In genomic region chr15:66292261-66293084, GRCh38 we compare ENCODE assay signal across 9 cellular contexts. TPM values are rescaled to one million over a fixed set of nuclear protein-coding genes. Genes with fewer than 3 reads are reported as not detected.
DNase-seq lines count a peak whose midpoint lies in the region; ATAC-seq, FAIRE-seq and TF ChIP-seq lines count a peak whose summit lies in the region.
"Had no signal": no experiment of that assay in that cellular context is flagged by ENCODE, and none has a peak within 500 bp of the region (broad histone marks: within the 10 kb centered on the region; RNA-seq: fewer than 3 reads in every experiment).

No MANE protein-coding gene starts in this region.

- H3K27me3 Mint-ChIP-seq in astrocyte (ENCODE audit: low read depth, unreplicated experiment), result no peaks in the 10 kb centered on the region

- 49% methylated on average over 12 of the region's 12 CpGs for WGBS in urinary bladder

- no peaks in the 10 kb centered on the region for H3K36me3 Mint-ChIP-seq in astrocyte (ENCODE audit: low read depth, unreplicated experiment)

- DNase-seq in Right ventricle myocardium superior (no peak), Right ventricle myocardium inferior (ENCODE audit: missing footprints) (no peak), astrocyte (ENCODE audit: low read depth) (no peak), lower lobe of right lung (no peak), OCI-M2 (lab: John Stamatoyannopoulos, UW; ENCODE audit: unreplicated experiment) (no peak), D721Med (ENCODE audit: insufficient read length, low spot score) (no peak), NCI-H345 (lab: John Stamatoyannopoulos, UW) (no peak)

- no peaks in the 10 kb centered on the region for H3K79me2 ChIP-seq in astrocyte (ENCODE audit: insufficient read depth, low read length)

- no peaks in the 10 kb centered on the region for H3K36me3 ChIP-seq in astrocyte (ENCODE audit: insufficient read depth, low read length)
- peaks cover 9% of the 10 kb centered on the region for H3K36me3 ChIP-seq in lower lobe of right lung
- no peaks in the 10 kb centered on the region for H3K36me3 ChIP-seq in urinary bladder (ENCODE audit: insufficient read depth)

- no peak for FAIRE-seq in astrocyte (lab: Jason Lieb, UNC)
- FAIRE-seq in D721Med (lab: Jason Lieb, UNC), result no peak

- TF ChIP-seq CTCF in astrocyte (IDR thresholded peaks at IDR 0.05; ENCODE audit: insufficient read depth, low read depth, low read length) (no peak), lower lobe of right lung (IDR thresholded peaks at IDR 0.05) (no peak), D721Med (IDR thresholded peaks at IDR 0.05; ENCODE audit: insufficient read depth, missing control alignments) (no peak)

- H3K27ac ChIP-seq in astrocyte (ENCODE audit: low read depth, low read length) (no peak overlapping the region), lower lobe of right lung (peak overlapping the region; percentile 94), urinary bladder (ENCODE audit: low read depth) (no peak overlapping the region)

- peak overlapping the region; percentile 65 for H3K4me3 ChIP-seq in astrocyte (ENCODE audit: insufficient read depth, low read depth, low read length)
- H3K4me3 ChIP-seq in lower lobe of right lung, result peak overlapping the region; percentile 81
- peak overlapping the region; percentile 87 for H3K4me3 ChIP-seq in urinary bladder (ENCODE audit: low read depth, low read length)

- ATAC-seq in Right ventricle myocardium superior (ENCODE audit: poor library complexity), result peak; percentile 8
- ATAC-seq in Right ventricle myocardium inferior, result no peak
- ATAC-seq in lower lobe of right lung, result no peak

- H3K9me3 Mint-ChIP-seq in astrocyte (ENCODE audit: unreplicated experiment), result no peaks in the 10 kb centered on the region

- H3K4me1 Mint-ChIP-seq in astrocyte (ENCODE audit: low read depth, unreplicated experiment), result peaks cover 15% of the 10 kb centered on the region

- H3K4me2 ChIP-seq in astrocyte (ENCODE audit: low read length), result peak overlapping the region; percentile 83

- H4K20me1 ChIP-seq in astrocyte (ENCODE audit: insufficient read depth, low read length), result no peaks in the 10 kb centered on the region

- H3K27me3 ChIP-seq in astrocyte (ENCODE audit: insufficient read depth, low read length), result no peaks in the 10 kb centered on the region
- no peaks in the 10 kb centered on the region for H3K27me3 ChIP-seq in lower lobe of right lung (ENCODE audit: low read depth)

- intact Hi-C loops in Right ventricle myocardium superior (cut with DNase I) (loop anchor here (5.0 kb wide), 1 partner anchor 375 kb away; no protein-coding TSS in a partner anchor), Right ventricle myocardium inferior (cut with DNase I) (loop anchor here (5.0 kb wide), 1 partner anchor 205 kb away; the partner anchor contains the start of gene SNAPC5), lower lobe of right lung (cut with DNase I) (no loop called here)

- peak overlapping the region; percentile 62 for H3K27ac Mint-ChIP-seq in astrocyte (ENCODE audit: unreplicated experiment)

- no peaks in the 10 kb centered on the region for H3K9me3 ChIP-seq in astrocyte (ENCODE audit: insufficient read depth, low read depth, low read length)
- H3K9me3 ChIP-seq in lower lobe of right lung, result no peaks in the 10 kb centered on the region

- peak overlapping the region; percentile 77 for H3K4me3 Mint-ChIP-seq in astrocyte (ENCODE audit: unreplicated experiment)

- peak overlapping the region; percentile 86 for H2AFZ ChIP-seq in astrocyte (ENCODE audit: low read depth, low read length)

- H3K4me1 ChIP-seq in astrocyte (ENCODE audit: insufficient read depth, low read length), result peaks cover 17% of the 10 kb centered on the region
- peaks cover 35% of the 10 kb centered on the region for H3K4me1 ChIP-seq in lower lobe of right lung
- no peaks in the 10 kb centered on the region for H3K4me1 ChIP-seq in urinary bladder (ENCODE audit: insufficient read depth)

- H3K9ac ChIP-seq in astrocyte (ENCODE audit: low read length), result peak overlapping the region; percentile 77

RNA-seq across cellular contexts. Expression of gene DIS3L, which starts 0.9 kb away (rescaled TPM):
- total RNA-seq in Right ventricle myocardium superior, result 40.1 TPM
- 40.3 TPM for total RNA-seq in Right ventricle myocardium inferior
- total RNA-seq in astrocyte, result 6.9 and 8.1 TPM in 2 replicates
- total RNA-seq in lower lobe of right lung, result 29.2 TPM
- total RNA-seq in urinary bladder, result 53.1 TPM
- polyA plus RNA-seq in urinary bladder, result 22.6 TPM

RNA-seq across cellular contexts. Expression of gene MEGF11, which starts 38.9 kb away (rescaled TPM):
- total RNA-seq in Right ventricle myocardium superior, result not detected
- not detected for total RNA-seq in Right ventricle myocardium inferior
- 0.16 and 0.29 TPM in 2 replicates for total RNA-seq in astrocyte
- not detected for total RNA-seq in lower lobe of right lung
- total RNA-seq in urinary bladder, result 0.11 TPM
- 0.13 TPM for polyA plus RNA-seq in urinary bladder
- total RNA-seq: dermis microvascular lymphatic vessel endothelial cell had no signal
